18 cellular contexts compared by ENCODE assay signal in the genomic region with DNA sequence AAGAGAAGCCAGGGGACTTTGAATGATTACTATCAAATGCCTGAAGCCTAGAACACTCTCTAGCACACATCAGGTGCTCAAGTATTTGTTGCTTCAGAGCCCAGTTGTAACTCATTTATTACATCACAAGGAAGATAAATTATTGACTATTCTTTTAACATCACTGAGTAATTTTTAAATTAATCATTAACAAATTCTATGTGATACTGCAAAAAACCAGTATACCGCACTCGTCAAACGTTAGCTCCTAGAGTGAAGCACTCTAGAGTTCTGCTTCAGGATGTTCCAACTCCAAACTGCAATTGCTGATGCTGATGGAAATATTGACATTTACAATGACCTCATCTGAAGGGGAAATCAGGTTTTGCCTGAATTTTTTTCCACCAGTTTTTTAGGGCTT.
A peak's percentile ranks its signal among the peaks of the same experiment; 100 is the strongest.
DNase-seq lines count a peak whose midpoint lies in the region; ATAC-seq and TF ChIP-seq lines count a peak whose summit lies in the region.
"Had no signal": no experiment of that assay in that cellular context is flagged by ENCODE, and none has a peak within 500 bp of the region (broad histone marks: within the 10 kb centered on the region; RNA-seq: fewer than 3 reads in every experiment).

No MANE protein-coding gene starts in this region.

- no peaks in the 10 kb centered on the region for H4K20me1 ChIP-seq in hepatocyte (ENCODE audit: insufficient read depth, poor library complexity, severe bottlenecking)

- DNase-seq in DMS53 treated with DMSO at 0.1 percent for 48 hours (lab: John Stamatoyannopoulos, UW; ENCODE audit: unreplicated experiment) (peak; percentile 31), hepatocyte (ENCODE audit: low spot score) (peak; percentile 9), left kidney (ENCODE audit: low read depth, low spot score) (peak; percentile 2), renal cortical epithelial cell (ENCODE audit: low read depth) (peak; percentile 96), pons (ENCODE audit: low spot score) (no peak), mesenteric fat pad (ENCODE audit: low spot score) (no peak)
- DNase-seq: CD8-positive, alpha-beta T cell; GM23248; H7; MM.1S; NCI-H2029; NCI-H526 treated with DMSO at 0.1 percent for 48 hours; SJCRH30 had no signal

- ATAC-seq in HG02610 (IDR thresholded peaks at IDR 0.05; ENCODE audit: unreplicated experiment), result no peak
- ATAC-seq: CD8-positive, alpha-beta T cell; Right ventricle myocardium inferior; SK-N-SH treated with all-trans-retinoic acid at 6 μM for 48 hours had no signal

- H3K27ac ChIP-seq in hepatocyte, result peak overlapping the region; percentile 6
- H3K27ac ChIP-seq: C4-2B, GM23248, KMS-11, SJCRH30 had no signal

- no peaks in the 10 kb centered on the region for H3K36me3 ChIP-seq in hepatocyte (replicated peaks; ENCODE audit: insufficient read depth, low read depth)
- H3K36me3 ChIP-seq: SJCRH30 had no signal

- no peaks in the 10 kb centered on the region for H3K9me2 ChIP-seq in hepatocyte (replicated peaks; ENCODE audit: insufficient read depth)

- H2AFZ ChIP-seq in hepatocyte, result no peak overlapping the region
- H2AFZ ChIP-seq: GM23248 had no signal

- H3K27me3 ChIP-seq in hepatocyte, result no peaks in the 10 kb centered on the region
- H3K27me3 ChIP-seq: SJCRH30 had no signal

- H3K9me3 ChIP-seq in hepatocyte (ENCODE audit: low read depth), result no peaks in the 10 kb centered on the region
- H3K9me3 ChIP-seq: SJCRH30 had no signal

- no peak overlapping the region for H3K4me2 ChIP-seq in hepatocyte
- H3K4me2 ChIP-seq: KMS-11 had no signal

- TF ChIP-seq CTCF in hepatocyte (IDR thresholded peaks at IDR 0.05; ENCODE audit: poor library complexity), result no peak

- no peaks in the 10 kb centered on the region for H3K79me2 ChIP-seq in hepatocyte

- no peaks in the 10 kb centered on the region for H3K4me1 ChIP-seq in hepatocyte (ENCODE audit: insufficient read depth)
- H3K4me1 ChIP-seq: SJCRH30 had no signal

- 84% methylated on average over 3 of the region's 3 CpGs for WGBS in hepatocyte (ENCODE audit: low lambda C conversion rate, missing lambda C conversion rate)

- no peak overlapping the region for H3K4me3 ChIP-seq in hepatocyte
- H3K4me3 ChIP-seq: GM23248, SJCRH30 had no signal

Comparison
In these comparisons a context has a peak if more than half of its experiments do, and no peak if none do; other contexts are left out.
1. DNase-seq: peak in DMS53 treated with DMSO at 0.1 percent for 48 hours (single experiment), hepatocyte (single experiment), left kidney (single experiment) and renal cortical epithelial cell (single experiment); none in pons (single experiment) and mesenteric fat pad (single experiment).